ENCODE assay signal across 18 cellular contexts in the genomic region with DNA sequence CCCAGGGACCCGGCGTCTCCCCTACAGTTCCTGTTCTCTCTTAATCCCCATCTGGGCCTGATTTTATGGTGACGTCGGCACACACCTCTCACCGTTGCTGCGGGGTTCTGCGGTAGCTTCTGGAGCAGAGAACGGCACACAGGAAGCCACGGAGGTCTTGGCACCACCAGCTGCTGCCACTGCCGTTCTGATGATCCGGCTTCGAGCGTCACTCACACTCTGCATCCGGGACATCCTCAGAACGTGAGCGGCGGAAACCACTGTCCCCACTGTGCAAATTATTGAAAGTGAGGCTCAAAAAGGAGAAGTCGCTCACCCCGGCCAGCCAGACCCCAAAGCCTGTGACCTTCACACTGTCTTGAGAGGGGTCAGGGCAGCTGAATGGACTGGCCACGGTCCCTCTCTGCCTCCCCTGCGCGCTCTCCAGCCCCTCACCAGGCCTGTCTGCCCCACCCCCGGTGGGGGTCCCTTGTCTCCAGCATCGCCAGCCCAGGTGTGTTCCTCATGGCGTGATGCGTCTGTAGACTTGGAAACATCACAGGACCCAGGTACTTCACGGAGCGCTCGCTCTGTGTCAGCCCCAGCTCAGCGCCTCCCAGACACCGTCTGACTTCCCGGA.
"Had no signal": no experiment of that assay in that cellular context is flagged by ENCODE, and none has a peak within 500 bp of the region (broad histone marks: within the 10 kb centered on the region; RNA-seq: fewer than 3 reads in every experiment).

No MANE protein-coding gene starts in this region.

- H3K4me1 Mint-ChIP-seq: activated B cell treated with CpG ODN at 0.5 μM for 24 hours; activated naive CD8-positive, alpha-beta T cell treated with anti-CD3 and anti-CD28 coated beads for 36 hours; activated T-helper 17 cell treated with anti-CD3 and anti-CD28 coated beads, Interleukin-2, amount 50 U/mL, for 72 hours; mesothelial cell of epicardium had no signal

- H3K9me3 Mint-ChIP-seq: activated B cell treated with CpG ODN at 0.5 μM for 24 hours; activated CD4-positive, alpha-beta memory T cell treated with anti-CD3 and anti-CD28 coated beads for 36 hours; activated naive CD8-positive, alpha-beta T cell treated with anti-CD3 and anti-CD28 coated beads for 36 hours; activated T-helper 17 cell treated with anti-CD3 and anti-CD28 coated beads, Interleukin-2, amount 50 U/mL, for 72 hours; mesothelial cell of epicardium; nephron progenitor cell had no signal

- H3K36me3 Mint-ChIP-seq: activated CD4-positive, alpha-beta memory T cell treated with anti-CD3 and anti-CD28 coated beads for 36 hours; activated naive CD8-positive, alpha-beta T cell treated with anti-CD3 and anti-CD28 coated beads for 36 hours; mesothelial cell of epicardium had no signal

- H3K4me1 ChIP-seq: thyroid gland had no signal

- H3K27me3 Mint-ChIP-seq: activated B cell treated with CpG ODN at 0.5 μM for 24 hours; activated CD4-positive, alpha-beta memory T cell treated with anti-CD3 and anti-CD28 coated beads for 36 hours; activated naive CD8-positive, alpha-beta T cell treated with anti-CD3 and anti-CD28 coated beads for 36 hours; activated T-helper 17 cell treated with anti-CD3 and anti-CD28 coated beads, Interleukin-2, amount 50 U/mL, for 72 hours had no signal

- H3K27me3 ChIP-seq: cardiac muscle cell, thyroid gland had no signal

- H3K9me3 ChIP-seq: thyroid gland had no signal

- H3K27ac Mint-ChIP-seq: activated B cell treated with CpG ODN at 0.5 μM for 24 hours; activated CD4-positive, alpha-beta memory T cell treated with anti-CD3 and anti-CD28 coated beads for 36 hours; activated naive CD8-positive, alpha-beta T cell treated with anti-CD3 and anti-CD28 coated beads for 36 hours; activated T-helper 17 cell treated with anti-CD3 and anti-CD28 coated beads, Interleukin-2, amount 50 U/mL, for 72 hours; mesothelial cell of epicardium; nephron progenitor cell had no signal

- H3K27ac ChIP-seq: cardiac muscle cell, thyroid gland had no signal

- FAIRE-seq: islet of Langerhans had no signal

- H3K36me3 ChIP-seq: cardiac muscle cell, thyroid gland had no signal

- ATAC-seq: activated T-helper 17 cell treated with anti-CD3 and anti-CD28 coated beads, Interleukin-2, amount 50 U/mL, for 72 hours; left colon had no signal

- H3K4me3 ChIP-seq: cardiac muscle cell, thyroid gland had no signal

- H3K4me3 Mint-ChIP-seq: activated B cell treated with CpG ODN at 0.5 μM for 24 hours; activated CD4-positive, alpha-beta memory T cell treated with anti-CD3 and anti-CD28 coated beads for 36 hours; activated naive CD8-positive, alpha-beta T cell treated with anti-CD3 and anti-CD28 coated beads for 36 hours; activated T-helper 17 cell treated with anti-CD3 and anti-CD28 coated beads, Interleukin-2, amount 50 U/mL, for 72 hours; mesothelial cell of epicardium; nephron progenitor cell had no signal

- DNase-seq: activated B cell treated with CpG ODN at 0.5 μM for 24 hours; activated CD4-positive, alpha-beta memory T cell treated with anti-CD3 and anti-CD28 coated beads for 36 hours; activated CD4-positive, alpha-beta T cell treated with anti-CD3 and anti-CD28 coated beads for 4 hours; activated naive CD4-positive, alpha-beta T cell; activated naive CD8-positive, alpha-beta T cell treated with anti-CD3 and anti-CD28 coated beads for 36 hours; activated T-cell treated with anti-CD3 and anti-CD28 coated beads for 4 hours; amygdala; hippocampal formation; left colon; nephron progenitor cell; occipital lobe; stimulated activated CD4-positive, alpha-beta T cell treated with anti-CD3 and anti-CD28 coated beads, Interleukin-2, amount 100 ng/mL, for 24 hours; stimulated activated naive CD4-positive, alpha-beta T cell treated with Interleukin-2 at 50 U/mL for 16 hours; thyroid gland had no signal
